ENCODE assay signal across 11 cellular contexts in the genomic region with DNA sequence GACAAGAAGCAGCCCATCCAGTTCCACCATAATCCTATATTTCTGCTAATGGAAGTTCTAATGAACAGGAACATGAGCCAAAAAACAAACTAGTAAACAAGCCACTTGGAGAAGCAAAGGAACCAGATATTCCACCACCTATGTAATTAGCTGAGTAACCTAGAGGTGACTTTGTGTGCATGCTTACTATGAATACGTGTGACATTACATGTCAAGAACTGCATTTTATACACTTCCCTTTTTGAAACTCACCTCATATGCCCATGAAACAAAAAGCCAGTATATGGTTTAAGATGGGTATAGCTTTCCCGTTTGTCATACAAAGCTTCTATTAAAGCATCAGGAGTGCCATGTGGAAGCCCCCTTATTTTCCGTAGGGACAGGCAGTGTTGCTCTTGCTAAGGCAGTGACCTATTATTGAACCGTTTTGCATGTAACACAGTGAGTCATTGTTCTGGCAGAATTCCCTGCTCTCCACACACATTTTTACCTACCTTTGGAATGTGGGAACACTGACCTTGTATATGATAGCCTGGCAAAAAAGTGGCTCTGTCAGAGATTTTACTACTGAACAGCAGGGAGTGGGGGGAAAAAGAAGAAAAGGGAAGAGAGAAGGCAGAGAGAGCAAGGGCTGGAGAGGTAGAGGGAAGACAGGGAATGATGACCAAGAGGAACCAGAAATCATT. TPM values are rescaled to one million over a fixed set of nuclear protein-coding genes. Genes with fewer than 3 reads are reported as not detected.
DNase-seq lines count a peak whose midpoint lies in the region; ATAC-seq, FAIRE-seq and TF ChIP-seq lines count a peak whose summit lies in the region.
"Had no signal": no experiment of that assay in that cellular context is flagged by ENCODE, and none has a peak within 500 bp of the region (broad histone marks: within the 10 kb centered on the region; RNA-seq: fewer than 3 reads in every experiment).

No MANE protein-coding gene starts in this region.

- ATAC-seq in activated T-cell treated with anti-CD3 and anti-CD28 coated beads, Interleukin-2, amount 50 U/mL, for 72 hours (replicated peaks in 1 of 2), result no peak

- peak overlapping the region; percentile 45 for H3K27ac ChIP-seq in SJSA1
- H3K27ac ChIP-seq in effector memory CD4-positive, alpha-beta T cell (ENCODE audit: insufficient read depth, low read length, poor library complexity, severe bottlenecking), result no peak overlapping the region
- H3K27ac ChIP-seq in A673 (ENCODE audit: low read depth, low read length, poor library complexity, severe bottlenecking), result no peak overlapping the region

- no peaks in the 10 kb centered on the region for H3K9me3 Mint-ChIP-seq in activated T-cell treated with anti-CD3 and anti-CD28 coated beads, Interleukin-2, amount 50 U/mL, for 72 hours
- H3K9me3 Mint-ChIP-seq: activated naive CD4-positive, alpha-beta T cell treated with anti-CD3 and anti-CD28 coated beads for 36 hours; T-helper 1 cell treated with Interleukin-12 subunit alpha and Interleukin-12 subunit beta and Interleukin-4 antibody, amounts not matched to agents 30 μg/mL and 1 μg/mL, for 36 hours had no signal

- H3K4me1 Mint-ChIP-seq in activated T-cell treated with anti-CD3 and anti-CD28 coated beads, Interleukin-2, amount 50 U/mL, for 72 hours (ENCODE audit: low read depth), result peaks cover 21% of the 10 kb centered on the region

- H3K36me3 ChIP-seq in SJSA1 (no peaks in the 10 kb centered on the region), A673 (ENCODE audit: insufficient read depth, low read length, poor library complexity, severe bottlenecking) (no peaks in the 10 kb centered on the region)
- H3K36me3 ChIP-seq in effector memory CD4-positive, alpha-beta T cell (ENCODE audit: control insufficient read depth, insufficient read depth, low read length), result no peaks in the 10 kb centered on the region

- no peaks in the 10 kb centered on the region for H3K27me3 Mint-ChIP-seq in activated T-cell treated with anti-CD3 and anti-CD28 coated beads, Interleukin-2, amount 50 U/mL, for 72 hours (ENCODE audit: low read depth)

- BruUV-seq in A673 (replicated peaks; lab: Mats Ljungman, UMichigan), result no TSS peak

- H3K27ac Mint-ChIP-seq in activated T-cell treated with anti-CD3 and anti-CD28 coated beads, Interleukin-2, amount 50 U/mL, for 72 hours, result no peak overlapping the region
- H3K27ac Mint-ChIP-seq: activated naive CD4-positive, alpha-beta T cell treated with anti-CD3 and anti-CD28 coated beads for 36 hours; T-helper 1 cell treated with Interleukin-12 subunit alpha and Interleukin-12 subunit beta and Interleukin-4 antibody, amounts not matched to agents 30 μg/mL and 1 μg/mL, for 36 hours had no signal

- no peak for TF ChIP-seq POLR2A in H54 (IDR thresholded peaks at IDR 0.05; ENCODE audit: low read depth, low read length)

- H3K27me3 ChIP-seq in SJSA1 (replicated peaks) (no peaks in the 10 kb centered on the region), A673 (replicated peaks; ENCODE audit: insufficient read depth, low read depth, low read length, poor library complexity) (no peaks in the 10 kb centered on the region)
- no peaks in the 10 kb centered on the region for H3K27me3 ChIP-seq in effector memory CD4-positive, alpha-beta T cell (replicated peaks; ENCODE audit: control insufficient read depth, insufficient read depth, low read length, poor library complexity, severe bottlenecking)

- no peak for TF ChIP-seq CTCF in fibroblast of the aortic adventitia (IDR thresholded peaks at IDR 0.05; ENCODE audit: insufficient read depth, low read length)
- TF ChIP-seq CTCF in A673 (conservative IDR thresholded peaks at IDR 0.05; ENCODE audit: low read depth, low read length), result no peak

- FAIRE-seq in H54 (lab: Jason Lieb, UNC), result peak; percentile 96

- CTCF ChIA-PET in A673 (lab: Charles Lee), result no interaction called here

- POLR2A ChIA-PET in A673 (lab: Charles Lee; ENCODE audit: low non-redundant PET), result no interaction called here

- H3K4me3 ChIP-seq in SJSA1, result no peak overlapping the region
- no peak overlapping the region for H3K4me3 ChIP-seq in fibroblast of the aortic adventitia (ENCODE audit: low read depth, low read length)
- H3K4me3 ChIP-seq in skeletal muscle cell (ENCODE audit: low read depth, low read length), result no peak overlapping the region
- no peak overlapping the region for H3K4me3 ChIP-seq in effector memory CD4-positive, alpha-beta T cell (ENCODE audit: insufficient read depth, low read depth, low read length, poor library complexity, severe bottlenecking)
- no peak overlapping the region for H3K4me3 ChIP-seq in A673 (ENCODE audit: low read depth, low read length, poor library complexity, severe bottlenecking)

- intact Hi-C loops in A673 (cut with micrococcal nuclease; ENCODE audit: unreplicated experiment), result no loop called here

- H3K9me3 ChIP-seq in SJSA1 (replicated peaks) (no peaks in the 10 kb centered on the region), A673 (ENCODE audit: low read depth, low read length, poor library complexity, severe bottlenecking) (no peaks in the 10 kb centered on the region)
- no peaks in the 10 kb centered on the region for H3K9me3 ChIP-seq in effector memory CD4-positive, alpha-beta T cell (ENCODE audit: control insufficient read depth, low read length)

- H3K4me3 Mint-ChIP-seq in activated T-cell treated with anti-CD3 and anti-CD28 coated beads, Interleukin-2, amount 50 U/mL, for 72 hours, result no peak overlapping the region
- H3K4me3 Mint-ChIP-seq: activated naive CD4-positive, alpha-beta T cell treated with anti-CD3 and anti-CD28 coated beads for 36 hours; T-helper 1 cell treated with Interleukin-12 subunit alpha and Interleukin-12 subunit beta and Interleukin-4 antibody, amounts not matched to agents 30 μg/mL and 1 μg/mL, for 36 hours had no signal

- H3K4me1 ChIP-seq in SJSA1 (replicated peaks), result peaks cover 20% of the 10 kb centered on the region
- no peaks in the 10 kb centered on the region for H3K4me1 ChIP-seq in effector memory CD4-positive, alpha-beta T cell (ENCODE audit: control insufficient read depth, insufficient read depth, low read length, poor library complexity, severe bottlenecking)
- no peaks in the 10 kb centered on the region for H3K4me1 ChIP-seq in A673 (ENCODE audit: insufficient read depth, low read length, poor library complexity, severe bottlenecking)

- peak; percentile 11 for DNase-seq in H54 (ENCODE audit: insufficient read length, low spot score)
- DNase-seq in SJSA1 (ENCODE audit: low read depth in 1 of 2, low spot score in 2 of 2), result peak; percentile 84 to 89
- peak; percentile 96 for DNase-seq in fibroblast of the aortic adventitia (ENCODE audit: low read depth)
- peak; percentile 83 for DNase-seq in skeletal muscle cell (ENCODE audit: low read depth)
- DNase-seq in activated T-cell treated with anti-CD3 and anti-CD28 coated beads, Interleukin-2, amount 50 U/mL, for 72 hours, result no peak
- DNase-seq in effector memory CD4-positive, alpha-beta T cell, result no peak
- DNase-seq in A673 (ENCODE audit: low spot score), result no peak
- no peak for DNase-seq in activated gamma-delta T cell (lab: John Stamatoyannopoulos, UW)
- DNase-seq: activated naive CD4-positive, alpha-beta T cell treated with anti-CD3 and anti-CD28 coated beads for 36 hours; MM.1S had no signal

- no peaks in the 10 kb centered on the region for H3K36me3 Mint-ChIP-seq in activated T-cell treated with anti-CD3 and anti-CD28 coated beads, Interleukin-2, amount 50 U/mL, for 72 hours (ENCODE audit: insufficient read depth in 2 of 2)

RNA-seq across cellular contexts. Expression of a gene that starts 34.8 kb away (rescaled TPM):
- 87.3 and 108 TPM in 2 replicates for total RNA-seq in SJSA1 (2014; rRNA removed; shearing (Covaris generic))
- total RNA-seq in fibroblast of the aortic adventitia (ENCODE audit: low replicate concordance), result 192 and 257 TPM in 2 replicates
- total RNA-seq in activated T-cell treated with anti-CD3 and anti-CD28 coated beads, Interleukin-2, amount 50 U/mL, for 72 hours, result 1 to 10 TPM; 6.5 to 7.7 TPM
- total RNA-seq in A673 (2021), result 22.0 and 27.6 TPM in 2 replicates

Comparison
In these comparisons a context has a peak if more than half of its experiments do, and no peak if none do; other contexts are left out.
1. DNase-seq: peak in H54 (single experiment), SJSA1 (2 of 2), fibroblast of the aortic adventitia (single experiment) and skeletal muscle cell (single experiment); none in activated T-cell treated with anti-CD3 and anti-CD28 coated beads, Interleukin-2, amount 50 U/mL, for 72 hours (0 of 2), effector memory CD4-positive, alpha-beta T cell (0 of 3), A673 (single experiment) and activated gamma-delta T cell (single experiment).